Comparison of ENCODE assay signal across 12 cellular contexts in genomic region chr2:239397856-239398470, GRCh38. TPM values are rescaled to one million over a fixed set of nuclear protein-coding genes. Genes with fewer than 3 reads are reported as not detected.
DNase-seq lines count a peak whose midpoint lies in the region; ATAC-seq and TF ChIP-seq lines count a peak whose summit lies in the region.
"Had no signal": no experiment of that assay in that cellular context is flagged by ENCODE, and none has a peak within 500 bp of the region (broad histone marks: within the 10 kb centered on the region; RNA-seq: fewer than 3 reads in every experiment).

No MANE protein-coding gene starts in this region.

- H4K8ac ChIP-seq in mesenchymal stem cell (ENCODE audit: low read length) (peak overlapping the region; percentile 7), trophoblast cell (ENCODE audit: low read depth, low read length) (no peak overlapping the region)

- H3K9me3 ChIP-seq in heart right ventricle, result no peaks in the 10 kb centered on the region
- no peaks in the 10 kb centered on the region for H3K9me3 ChIP-seq in adipocyte (ENCODE audit: control insufficient read depth, low read length)
- H3K9me3 ChIP-seq in mesenchymal stem cell (ENCODE audit: control insufficient read depth, low read length), result no peaks in the 10 kb centered on the region
- H3K9me3 ChIP-seq in thyroid gland, result no peaks in the 10 kb centered on the region
- no peaks in the 10 kb centered on the region for H3K9me3 ChIP-seq in trophoblast cell (ENCODE audit: insufficient read depth, low read depth, low read length)

- H2AFZ ChIP-seq in mesenchymal stem cell (ENCODE audit: low read depth, low read length) (no peak overlapping the region), trophoblast cell (ENCODE audit: insufficient read depth, low read length, poor library complexity) (no peak overlapping the region)

- DNase-seq in Right ventricle myocardium superior (peak; percentile 15), heart right ventricle (no peak), adipocyte (ENCODE audit: low read depth) (peak; percentile 71), mesenchymal stem cell (no peak), thyroid gland (no peak), NCI-H526 treated with DMSO at 0.1 percent for 48 hours (lab: John Stamatoyannopoulos, UW) (no peak), trophoblast cell (no peak)
- DNase-seq: activated B cell treated with CpG ODN at 0.5 μM for 24 hours, kidney, NCI-H524 treated with DMSO at 0.1 percent for 48 hours, occipital lobe had no signal

- no peak for TF ChIP-seq CTCF in heart right ventricle (IDR thresholded peaks at IDR 0.05)
- TF ChIP-seq CTCF in thyroid gland (IDR thresholded peaks at IDR 0.05), result no peak

- H3K23ac ChIP-seq in mesenchymal stem cell (ENCODE audit: low read length in 2 of 2), result no peak overlapping the region
- H3K23ac ChIP-seq in trophoblast cell (ENCODE audit: low read length), result no peak overlapping the region

- H2BK120ac ChIP-seq in mesenchymal stem cell (ENCODE audit: low read depth, low read length) (no peak overlapping the region), trophoblast cell (ENCODE audit: insufficient read depth, low read length, poor library complexity) (no peak overlapping the region)

- TF ChIP-seq POLR2A in thyroid gland (IDR thresholded peaks at IDR 0.05), result no peak

- no peak overlapping the region for H3K18ac ChIP-seq in mesenchymal stem cell (ENCODE audit: low read depth in 1 of 2, low read length in 2 of 2)
- no peak overlapping the region for H3K18ac ChIP-seq in trophoblast cell (ENCODE audit: low read length)

- no peaks in the 10 kb centered on the region for H3K27me3 ChIP-seq in heart right ventricle
- no peaks in the 10 kb centered on the region for H3K27me3 ChIP-seq in adipocyte (replicated peaks; ENCODE audit: control insufficient read depth, insufficient read depth, low read length)
- H3K27me3 ChIP-seq in mesenchymal stem cell (ENCODE audit: control insufficient read depth in 1 of 2, insufficient read depth in 1 of 2, low read length in 2 of 2), result no peaks in the 10 kb centered on the region
- no peaks in the 10 kb centered on the region for H3K27me3 ChIP-seq in thyroid gland
- no peaks in the 10 kb centered on the region for H3K27me3 ChIP-seq in trophoblast cell (ENCODE audit: insufficient read depth, low read length)

- H3K4me2 ChIP-seq in mesenchymal stem cell (ENCODE audit: low read length, poor library complexity, severe bottlenecking) (no peak overlapping the region), trophoblast cell (ENCODE audit: low read length) (no peak overlapping the region)

- ATAC-seq in Right ventricle myocardium superior (ENCODE audit: poor library complexity), result no peak
- no peak for ATAC-seq in heart right ventricle
- ATAC-seq in GM18498 (IDR thresholded peaks at IDR 0.05; ENCODE audit: unreplicated experiment), result no peak

- no peak overlapping the region for H2AK5ac ChIP-seq in mesenchymal stem cell (ENCODE audit: low read length, severe bottlenecking)
- H2AK5ac ChIP-seq in trophoblast cell (ENCODE audit: low read length), result no peak overlapping the region

- H3K27ac ChIP-seq in heart right ventricle (peak overlapping the region in 2 of 10 donors; percentile 41 to 75), mesenchymal stem cell (ENCODE audit: low read length, poor library complexity, severe bottlenecking) (no peak overlapping the region), thyroid gland (peak overlapping the region; percentile 85 to 96 (median 88)), trophoblast cell (ENCODE audit: low read depth, low read length) (no peak overlapping the region)

- H3K79me2 ChIP-seq in trophoblast cell (ENCODE audit: control insufficient read depth, insufficient read depth, low read length, poor library complexity), result peaks cover 9% of the 10 kb centered on the region

- H3K4ac ChIP-seq in mesenchymal stem cell (ENCODE audit: low read depth in 1 of 2, low read length in 2 of 2) (no peak overlapping the region), trophoblast cell (ENCODE audit: low read depth, low read length) (no peak overlapping the region)

- H2BK5ac ChIP-seq in mesenchymal stem cell (ENCODE audit: low read depth, low read length, poor library complexity, severe bottlenecking) (no peak overlapping the region), trophoblast cell (ENCODE audit: low read depth, low read length, poor library complexity) (no peak overlapping the region)

- H3K4me3 ChIP-seq in heart right ventricle (no peak overlapping the region), adipocyte (ENCODE audit: low read length) (no peak overlapping the region), mesenchymal stem cell (ENCODE audit: insufficient read depth in 1 of 2, low read depth in 1 of 2, low read length in 2 of 2) (no peak overlapping the region), thyroid gland (replicated peaks in 1 of 3) (no peak overlapping the region), trophoblast cell (ENCODE audit: low read depth, low read length) (no peak overlapping the region)

- peaks cover 33% of the 10 kb centered on the region for H3K79me1 ChIP-seq in mesenchymal stem cell (replicated peaks; ENCODE audit: low read length, poor library complexity, severe bottlenecking)
- H3K79me1 ChIP-seq in trophoblast cell (ENCODE audit: low read length), result peaks cover 8% of the 10 kb centered on the region

- H3K4me1 ChIP-seq in heart right ventricle (peaks cover 2 to 73% (median 48%) of the 10 kb centered on the region in 9 donors), adipocyte (ENCODE audit: control insufficient read depth, insufficient read depth, low read length) (peaks cover 27% of the 10 kb centered on the region), mesenchymal stem cell (ENCODE audit: control insufficient read depth, insufficient read depth, low read depth, low read length) (peaks cover 29% of the 10 kb centered on the region), thyroid gland (peaks cover 54 to 65% of the 10 kb centered on the region in 2 donors), trophoblast cell (ENCODE audit: control insufficient read depth in 1 of 2, insufficient read depth in 2 of 2, low read length in 2 of 2) (peaks cover 2% of the 10 kb centered on the region in 2 experiments)

- intact Hi-C loops in Right ventricle myocardium superior (cut with DNase I), result loop anchor here (2.0 kb wide), 1 partner anchor 69 kb away; no protein-coding TSS in a partner anchor
- intact Hi-C loops in heart right ventricle (cut with DNase I), result loop anchor here in 7 of 10 donors (5.0 to 10.0 kb wide), 8 partner anchors 61 to 253 kb away; no protein-coding TSS in a partner anchor
- intact Hi-C loops in thyroid gland (cut with DNase I), result loop anchor here (10.0 kb wide), 1 partner anchor 253 kb away; no protein-coding TSS in a partner anchor

- no peak overlapping the region for H3K14ac ChIP-seq in mesenchymal stem cell (ENCODE audit: low read length in 2 of 2)
- H3K14ac ChIP-seq in trophoblast cell (ENCODE audit: low read length), result no peak overlapping the region

- WGBS in heart right ventricle, 2 donors, result 88 to 91% methylated on average over 19 of the region's 19 CpGs
- 94% methylated on average over 18 of the region's 19 CpGs for WGBS in mesenchymal stem cell
- WGBS in thyroid gland, 2 donors, result 90 to 95% methylated on average over 19 of the region's 19 CpGs
- WGBS in trophoblast cell (ENCODE audit: extremely low coverage, insufficient coverage, insufficient read length), result no CpG with 5 or more reads among the region's 19 CpGs

- H4K91ac ChIP-seq in mesenchymal stem cell (ENCODE audit: low read length), result no peak overlapping the region
- no peak overlapping the region for H4K91ac ChIP-seq in trophoblast cell (ENCODE audit: low read depth, low read length)

- no peak overlapping the region for H2BK15ac ChIP-seq in mesenchymal stem cell (ENCODE audit: low read depth, poor library complexity, severe bottlenecking)

- no peak overlapping the region for H2BK12ac ChIP-seq in mesenchymal stem cell (ENCODE audit: low read length in 2 of 2)
- H2BK12ac ChIP-seq in trophoblast cell (ENCODE audit: low read length), result no peak overlapping the region

- H3K36me3 ChIP-seq in heart right ventricle (no peaks in the 10 kb centered on the region), adipocyte (ENCODE audit: control insufficient read depth, insufficient read depth, low read length, severe bottlenecking) (no peaks in the 10 kb centered on the region), mesenchymal stem cell (ENCODE audit: control insufficient read depth in 1 of 2, insufficient read depth in 2 of 2, low read depth in 1 of 2, low read length in 2 of 2) (peaks cover 0 to 8% of the 10 kb centered on the region in 2 experiments), thyroid gland (no peaks in the 10 kb centered on the region), trophoblast cell (ENCODE audit: control insufficient read depth in 1 of 2, insufficient read depth in 2 of 2, low read length in 2 of 2) (no peaks in the 10 kb centered on the region)

- no peak overlapping the region for H4K12ac ChIP-seq in trophoblast cell (ENCODE audit: low read depth, low read length)

- no peak overlapping the region for H3K9ac ChIP-seq in adipocyte (ENCODE audit: low read length)
- peak overlapping the region; percentile 84 for H3K9ac ChIP-seq in mesenchymal stem cell (ENCODE audit: low read length)
- H3K9ac ChIP-seq in trophoblast cell (ENCODE audit: low read length), result no peak overlapping the region

RNA-seq across cellular contexts. Expression of gene HDAC4, which starts 2.9 kb away (rescaled TPM):
- total RNA-seq in Right ventricle myocardium superior, result 24.9 TPM
- total RNA-seq in heart right ventricle, result 10 to 100 TPM; 18.8 to 40.0 (median 27.2) TPM
- polyA plus RNA-seq in heart right ventricle, result 10 to 100 TPM in 1 of 2 donors, 1 to 10 TPM in 1; 3.7 to 14.9 TPM
- 7.9 TPM for polyA plus RNA-seq in mesenchymal stem cell (2013, experiment 1 of 2)
- polyA plus RNA-seq in mesenchymal stem cell (2013, experiment 2 of 2), result 8.8 TPM
- 10 to 100 TPM; 12.9 to 91.6 (median 39.8) TPM for total RNA-seq in thyroid gland
- 7.3 and 8.1 TPM in 2 replicates for polyA plus RNA-seq in trophoblast cell (2013)

Comparison
In these comparisons a context has a peak if more than half of its experiments do, and no peak if none do; other contexts are left out.
1. DNase-seq: peak in Right ventricle myocardium superior (single experiment) and adipocyte (single experiment); none in heart right ventricle (0 of 2), mesenchymal stem cell (single experiment), thyroid gland (0 of 2), NCI-H526 treated with DMSO at 0.1 percent for 48 hours (single experiment) and trophoblast cell (0 of 2).
2. H3K27ac ChIP-seq: peak in thyroid gland (3 of 3); none in mesenchymal stem cell (single experiment) and trophoblast cell (single experiment).